In genomic region chr17:43556292-43556691, GRCh38 we compare ENCODE assay signal across 1 cellular context.
TF ChIP-seq lines count a peak whose summit lies in the region.

No MANE protein-coding gene starts in this region.

TF ChIP-seq in K562, 482 proteins besides CTCF, POLR2A, EP300 and RAD21 (continued from another document and continues in another):
- TF ChIP-seq, protein P1, sequence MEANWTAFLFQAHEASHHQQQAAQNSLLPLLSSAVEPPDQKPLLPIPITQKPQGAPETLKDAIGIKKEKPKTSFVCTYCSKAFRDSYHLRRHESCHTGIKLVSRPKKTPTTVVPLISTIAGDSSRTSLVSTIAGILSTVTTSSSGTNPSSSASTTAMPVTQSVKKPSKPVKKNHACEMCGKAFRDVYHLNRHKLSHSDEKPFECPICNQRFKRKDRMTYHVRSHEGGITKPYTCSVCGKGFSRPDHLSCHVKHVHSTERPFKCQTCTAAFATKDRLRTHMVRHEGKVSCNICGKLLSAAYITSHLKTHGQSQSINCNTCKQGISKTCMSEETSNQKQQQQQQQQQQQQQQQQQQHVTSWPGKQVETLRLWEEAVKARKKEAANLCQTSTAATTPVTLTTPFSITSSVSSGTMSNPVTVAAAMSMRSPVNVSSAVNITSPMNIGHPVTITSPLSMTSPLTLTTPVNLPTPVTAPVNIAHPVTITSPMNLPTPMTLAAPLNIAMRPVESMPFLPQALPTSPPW (CRISPR knock-in tag; IDR thresholded peaks at IDR 0.05), result peak; percentile 80
- TF ChIP-seq SP2 (IDR thresholded peaks at IDR 0.05; ENCODE audit: extremely low read depth, low read depth, low read length, poor library complexity, severe bottlenecking), result no peak
- TF ChIP-seq JUND (IDR thresholded peaks at IDR 0.05; ENCODE audit: borderline replicate concordance, low read depth, low read length), result peak; percentile 65
- TF ChIP-seq JUND (tag; IDR thresholded peaks at IDR 0.05; ENCODE audit: borderline replicate concordance, low read depth, low read length), result peak; percentile 82; the same call in 2 of the 3 replicates
- TF ChIP-seq ZFP30 (CRISPR knock-in tag; IDR thresholded peaks at IDR 0.05; ENCODE audit: borderline replicate concordance), result no peak
- TF ChIP-seq ZNF347 (CRISPR knock-in tag; IDR thresholded peaks at IDR 0.05; ENCODE audit: low read depth), result no peak
- peak; percentile 65 for TF ChIP-seq CEBPB (tag; IDR thresholded peaks at IDR 0.05)
- no peak for TF ChIP-seq ZSCAN29 (IDR thresholded peaks at IDR 0.05)
- TF ChIP-seq, protein P2, sequence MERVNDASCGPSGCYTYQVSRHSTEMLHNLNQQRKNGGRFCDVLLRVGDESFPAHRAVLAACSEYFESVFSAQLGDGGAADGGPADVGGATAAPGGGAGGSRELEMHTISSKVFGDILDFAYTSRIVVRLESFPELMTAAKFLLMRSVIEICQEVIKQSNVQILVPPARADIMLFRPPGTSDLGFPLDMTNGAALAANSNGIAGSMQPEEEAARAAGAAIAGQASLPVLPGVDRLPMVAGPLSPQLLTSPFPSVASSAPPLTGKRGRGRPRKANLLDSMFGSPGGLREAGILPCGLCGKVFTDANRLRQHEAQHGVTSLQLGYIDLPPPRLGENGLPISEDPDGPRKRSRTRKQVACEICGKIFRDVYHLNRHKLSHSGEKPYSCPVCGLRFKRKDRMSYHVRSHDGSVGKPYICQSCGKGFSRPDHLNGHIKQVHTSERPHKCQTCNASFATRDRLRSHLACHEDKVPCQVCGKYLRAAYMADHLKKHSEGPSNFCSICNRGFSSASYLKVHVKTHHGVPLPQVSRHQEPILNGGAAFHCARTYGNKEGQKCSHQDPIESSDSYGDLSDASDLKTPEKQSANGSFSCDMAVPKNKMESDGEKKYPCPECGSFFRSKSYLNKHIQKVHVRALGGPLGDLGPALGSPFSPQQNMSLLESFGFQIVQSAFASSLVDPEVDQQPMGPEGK (CRISPR knock-in tag; IDR thresholded peaks at IDR 0.05; ENCODE audit: borderline replicate concordance), result no peak
- TF ChIP-seq MNT (conservative IDR thresholded peaks at IDR 0.05), result peak; percentile 52 to 57
- TF ChIP-seq MEIS2 (IDR thresholded peaks at IDR 0.05; ENCODE audit: partially characterized antibody), result peak; percentile 99
- peak; percentile 73 for TF ChIP-seq PBX2 (CRISPR knock-in tag; IDR thresholded peaks at IDR 0.05; ENCODE audit: low read depth)
- peak; percentile 98 for TF ChIP-seq PBX2 (tag; conservative IDR thresholded peaks at IDR 0.05; ENCODE audit: low read depth)
- no peak for TF ChIP-seq SREBF2 (CRISPR knock-in tag; IDR thresholded peaks at IDR 0.05)
- TF ChIP-seq, protein P3, sequence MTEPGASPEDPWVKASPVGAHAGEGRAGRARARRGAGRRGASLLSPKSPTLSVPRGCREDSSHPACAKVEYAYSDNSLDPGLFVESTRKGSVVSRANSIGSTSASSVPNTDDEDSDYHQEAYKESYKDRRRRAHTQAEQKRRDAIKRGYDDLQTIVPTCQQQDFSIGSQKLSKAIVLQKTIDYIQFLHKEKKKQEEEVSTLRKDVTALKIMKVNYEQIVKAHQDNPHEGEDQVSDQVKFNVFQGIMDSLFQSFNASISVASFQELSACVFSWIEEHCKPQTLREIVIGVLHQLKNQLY (CRISPR knock-in tag; conservative IDR thresholded peaks at IDR 0.05), result no peak
- 0 out of 2 replicates have a peak, but pooled peaks have one; percentile 19 for TF ChIP-seq MYNN (IDR thresholded peaks at IDR 0.05)
- TF ChIP-seq MYNN (CRISPR knock-in tag; IDR thresholded peaks at IDR 0.05), result no peak
- 0 out of 2 replicates have a peak, but pooled peaks have one; percentile 24 for TF ChIP-seq ARID3A (IDR thresholded peaks at IDR 0.05; ENCODE audit: borderline replicate concordance, low read depth, low read length)
- TF ChIP-seq SMARCC2 (IDR thresholded peaks at IDR 0.05; ENCODE audit: low read depth), result peak; percentile 44; the same call in 1 of the 2 replicates
- no peak for TF ChIP-seq ZC3H8 (IDR thresholded peaks at IDR 0.05)
- TF ChIP-seq ZNF592 (IDR thresholded peaks at IDR 0.05), result peak; percentile 72
- TF ChIP-seq KAT2B (IDR thresholded peaks at IDR 0.05; ENCODE audit: low read depth, low read length), result no peak
- TF ChIP-seq PHB (CRISPR knock-in tag; IDR thresholded peaks at IDR 0.05), result no peak
- TF ChIP-seq CREB3L1 (IDR thresholded peaks at IDR 0.05; ENCODE audit: borderline replicate concordance, low read depth), result 0 out of 2 replicates have a peak, but pooled peaks have one; percentile 20
- no peak for TF ChIP-seq THAP12 (CRISPR knock-in tag; IDR thresholded peaks at IDR 0.05)
- peak; percentile 77; the same call in 1 of the 2 replicates for TF ChIP-seq ESRRA (IDR thresholded peaks at IDR 0.05; ENCODE audit: borderline replicate concordance, low read depth)
- TF ChIP-seq GATA2 (CRISPR knock-in tag; IDR thresholded peaks at IDR 0.05), result no peak
- TF ChIP-seq C11orf30 (IDR thresholded peaks at IDR 0.05; ENCODE audit: low read depth), result peak; percentile 97
- TF ChIP-seq BRCA1 (IDR thresholded peaks at IDR 0.05), result no peak
- TF ChIP-seq BRCA1 (CRISPR knock-in tag; IDR thresholded peaks at IDR 0.05), result no peak
- TF ChIP-seq TCF15 (CRISPR knock-in tag; IDR thresholded peaks at IDR 0.05), result no peak
- peak; percentile 53; the same call in 1 of the 2 replicates for TF ChIP-seq NBN (IDR thresholded peaks at IDR 0.05; ENCODE audit: low read depth)
